ENCODE assay signal across 15 cellular contexts in genomic region chr1:201788296-201788695, GRCh38.
"Had no signal": no experiment of that assay in that cellular context is flagged by ENCODE, and none has a peak within 500 bp of the region (broad histone marks: within the 10 kb centered on the region; RNA-seq: fewer than 3 reads in every experiment).

No MANE protein-coding gene starts in this region.

- H3K27ac ChIP-seq: body of pancreas, pancreas had no signal

- H3K27ac Mint-ChIP-seq: activated CD4-positive, alpha-beta memory T cell treated with anti-CD3 and anti-CD28 coated beads, Interleukin-2, amount 10 ng/mL, durations not matched to agents 7 days and 5 days; activated T-cell treated with anti-CD3 and anti-CD28 coated beads, Interleukin-2, amount 50 U/mL, for 24 hours; stimulated activated effector memory CD8-positive, alpha-beta T cell treated with anti-CD3 and anti-CD28 coated beads, Interleukin-12 subunit alpha, Interleukin-12 subunit beta, amount 100 ng/mL, for 72 hours; type B pancreatic cell had no signal

- H3K36me3 Mint-ChIP-seq: stimulated activated effector memory CD8-positive, alpha-beta T cell treated with anti-CD3 and anti-CD28 coated beads, Interleukin-12 subunit alpha, Interleukin-12 subunit beta, amount 100 ng/mL, for 72 hours had no signal

- H3K4me3 Mint-ChIP-seq: activated CD4-positive, alpha-beta memory T cell treated with anti-CD3 and anti-CD28 coated beads, Interleukin-2, amount 10 ng/mL, durations not matched to agents 7 days and 5 days; activated T-cell treated with anti-CD3 and anti-CD28 coated beads, Interleukin-2, amount 50 U/mL, for 24 hours; neural crest cell; stimulated activated effector memory CD8-positive, alpha-beta T cell treated with anti-CD3 and anti-CD28 coated beads, Interleukin-12 subunit alpha, Interleukin-12 subunit beta, amount 100 ng/mL, for 72 hours; type B pancreatic cell had no signal

- H3K27me3 ChIP-seq: adrenal gland, body of pancreas, pancreas had no signal

- H3K9me3 ChIP-seq: adrenal gland, body of pancreas, pancreas had no signal

- ATAC-seq: body of pancreas; pancreas; SK-N-SH treated with all-trans-retinoic acid at 6 μM for 48 hours; stimulated activated effector memory CD8-positive, alpha-beta T cell treated with anti-CD3 and anti-CD28 coated beads, Interleukin-12 subunit alpha, Interleukin-12 subunit beta, amount 100 ng/mL, for 72 hours had no signal

- DNase-seq: activated CD4-positive, alpha-beta memory T cell treated with anti-CD3 and anti-CD28 coated beads, Interleukin-2, amount 10 ng/mL, durations not matched to agents 7 days and 5 days; activated CD4-positive, alpha-beta T cell treated with anti-CD3 and anti-CD28 coated beads for 4 hours; activated naive CD4-positive, alpha-beta T cell treated with anti-CD3 and anti-CD28 coated beads, Interleukin-2, amount 50 U/mL, for 16 hours; activated T-cell treated with anti-CD3 and anti-CD28 coated beads, Interleukin-2, amount 50 U/mL, for 24 hours; adrenal gland; body of pancreas; pancreas; stimulated activated CD4-positive, alpha-beta T cell treated with anti-CD3 and anti-CD28 coated beads, Interleukin-12 subunit alpha, Interleukin-12 subunit beta, amount 100 ng/mL, for 4 hours; stimulated activated CD4-positive, alpha-beta T cell treated with anti-CD3 and anti-CD28 coated beads, Interleukin-2, amount 100 ng/mL, for 24 hours; T-helper 1 cell had no signal

- H3K27me3 Mint-ChIP-seq: activated CD4-positive, alpha-beta memory T cell treated with anti-CD3 and anti-CD28 coated beads, Interleukin-2, amount 10 ng/mL, durations not matched to agents 7 days and 5 days; activated T-cell treated with anti-CD3 and anti-CD28 coated beads, Interleukin-2, amount 50 U/mL, for 24 hours; type B pancreatic cell had no signal

- H3K4me1 ChIP-seq: pancreas had no signal

- H3K4me3 ChIP-seq: adrenal gland, body of pancreas, lung, pancreas had no signal

- H3K36me3 ChIP-seq: pancreas had no signal
